In the genomic region with DNA sequence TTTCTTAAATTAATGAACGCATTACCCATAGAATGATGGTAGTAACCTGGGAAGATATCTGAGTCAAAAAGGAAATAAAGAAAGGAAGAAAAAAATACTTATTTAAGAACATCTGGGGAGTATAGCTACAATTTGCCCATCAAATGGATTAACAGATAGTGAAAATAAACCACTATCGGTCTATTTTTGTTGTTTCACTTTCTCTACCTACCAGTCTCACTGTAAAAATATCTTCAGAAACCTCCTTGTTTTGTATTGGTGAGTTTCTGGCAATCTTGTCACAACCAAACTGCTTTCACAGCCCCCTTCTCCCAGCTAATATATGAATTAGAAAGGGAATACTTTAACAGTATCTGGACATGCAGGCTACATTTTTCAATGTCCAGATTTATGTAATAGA, we compare ENCODE assay signal across 24 cellular contexts.
DNase-seq lines count a peak whose midpoint lies in the region; ATAC-seq and TF ChIP-seq lines count a peak whose summit lies in the region.
"Had no signal": no experiment of that assay in that cellular context is flagged by ENCODE, and none has a peak within 500 bp of the region (broad histone marks: within the 10 kb centered on the region; RNA-seq: fewer than 3 reads in every experiment).

No MANE protein-coding gene starts in this region.

- H4K20me1 ChIP-seq in PC-9 (ENCODE audit: insufficient read depth): no peaks in the 10 kb centered on the region
- H4K20me1 ChIP-seq: BLaER1 treated with 17β-estradiol and CSF1 and Interleukin-3, amounts not matched to agents 10 nM and 100 nM had no signal

- H3K9me3 Mint-ChIP-seq in stimulated activated effector memory CD8-positive, alpha-beta T cell treated with anti-CD3 and anti-CD28 coated beads, Interleukin-12 subunit alpha, Interleukin-12 subunit beta, amount 100 ng/mL, for 72 hours: peaks cover 18% of the 10 kb centered on the region

- no TSS peak for BruUV-seq in PC-9 (replicated peaks; lab: Mats Ljungman, UMichigan)

- H3K27ac Mint-ChIP-seq in stimulated activated effector memory CD8-positive, alpha-beta T cell treated with anti-CD3 and anti-CD28 coated beads, Interleukin-12 subunit alpha, Interleukin-12 subunit beta, amount 100 ng/mL, for 72 hours: no peak overlapping the region
- H3K27ac Mint-ChIP-seq: CD14-positive monocyte; CD4-positive, alpha-beta T cell; CD8-positive, alpha-beta memory T cell; HFFc6 had no signal

- ATAC-seq in GM18858 (IDR thresholded peaks at IDR 0.05; ENCODE audit: unreplicated experiment): peak; percentile 66
- peak; percentile 75 for ATAC-seq in GM21390 (IDR thresholded peaks at IDR 0.05; ENCODE audit: unreplicated experiment)
- ATAC-seq in HG03575 (IDR thresholded peaks at IDR 0.05; ENCODE audit: extremely low read depth, insufficient number of reproducible peaks, low FRiP score, unreplicated experiment): peak; percentile 41
- ATAC-seq in stimulated activated effector memory CD8-positive, alpha-beta T cell treated with anti-CD3 and anti-CD28 coated beads, Interleukin-12 subunit alpha, Interleukin-12 subunit beta, amount 100 ng/mL, for 72 hours: no peak
- ATAC-seq: A549, GM12878 had no signal

- H3K4me1 ChIP-seq in sigmoid colon: no peaks in the 10 kb centered on the region
- no peaks in the 10 kb centered on the region for H3K4me1 ChIP-seq in PC-9 (replicated peaks; ENCODE audit: insufficient read depth)
- H3K4me1 ChIP-seq: A549; BE2C; BLaER1 treated with 17β-estradiol and CSF1 and Interleukin-3, amounts not matched to agents 10 nM and 100 nM had no signal

- TF ChIP-seq EP300 in sigmoid colon (IDR thresholded peaks at IDR 0.05): no peak

- H3K36me3 ChIP-seq in sigmoid colon (no peaks in the 10 kb centered on the region), PC-9 (ENCODE audit: low read depth) (no peaks in the 10 kb centered on the region)
- H3K36me3 ChIP-seq: BE2C; BLaER1 treated with 17β-estradiol and CSF1 and Interleukin-3, amounts not matched to agents 10 nM and 100 nM; HAP-1 had no signal

- no peaks in the 10 kb centered on the region for H3K4me1 Mint-ChIP-seq in stimulated activated effector memory CD8-positive, alpha-beta T cell treated with anti-CD3 and anti-CD28 coated beads, Interleukin-12 subunit alpha, Interleukin-12 subunit beta, amount 100 ng/mL, for 72 hours
- H3K4me1 Mint-ChIP-seq: CD14-positive monocyte; CD8-positive, alpha-beta memory T cell had no signal

- no peak for TF ChIP-seq CTCF in sigmoid colon (IDR thresholded peaks at IDR 0.05)
- no peak for TF ChIP-seq CTCF in PC-9 (conservative IDR thresholded peaks at IDR 0.05)

- CTCF ChIA-PET in PC-9 (lab: Charles Lee): no interaction called here

- H3K4me3 ChIP-seq in sigmoid colon (no peak overlapping the region), PC-9 (no peak overlapping the region)
- H3K4me3 ChIP-seq: A549; BLaER1 treated with 17β-estradiol and CSF1 and Interleukin-3, amounts not matched to agents 10 nM and 100 nM; GM12878; HAP-1 had no signal

- no peak overlapping the region for H2AFZ ChIP-seq in PC-9

- no peaks in the 10 kb centered on the region for H3F3A ChIP-seq in PC-9 (ENCODE audit: insufficient read depth, low read depth)

- TF ChIP-seq POLR2A in sigmoid colon (IDR thresholded peaks at IDR 0.05): no peak

- H3K9me3 ChIP-seq in sigmoid colon (peaks cover 0 to 6% (median 2%) of the 10 kb centered on the region in 4 donors), PC-9 (ENCODE audit: insufficient read depth, low read depth) (no peaks in the 10 kb centered on the region)
- H3K9me3 ChIP-seq: A549, BE2C had no signal

- H3K9me2 ChIP-seq in PC-9 (ENCODE audit: insufficient read depth): no peaks in the 10 kb centered on the region

- no peak for DNase-seq in sigmoid colon
- no peak for DNase-seq in PC-9
- DNase-seq in stimulated activated effector memory CD8-positive, alpha-beta T cell treated with anti-CD3 and anti-CD28 coated beads, Interleukin-12 subunit alpha, Interleukin-12 subunit beta, amount 100 ng/mL, for 72 hours (ENCODE audit: low spot score in 2 of 2): no peak
- no peak for DNase-seq in SW480 (ENCODE audit: low spot score)
- DNase-seq: 8988T; ACHN; AML-193; BE2C; CD4-positive, alpha-beta T cell; CD8-positive, alpha-beta memory T cell; DMS 273 treated with DMSO at 0.1 percent for 48 hours; DMS79; EL; GDM1; GOT3; HFFc6 had no signal

- no peaks in the 10 kb centered on the region for H3K27me3 ChIP-seq in sigmoid colon
- no peaks in the 10 kb centered on the region for H3K27me3 ChIP-seq in PC-9 (ENCODE audit: insufficient read depth, low read depth)
- H3K27me3 ChIP-seq: BE2C; BLaER1 treated with 17β-estradiol and CSF1 and Interleukin-3, amounts not matched to agents 10 nM and 100 nM had no signal

- no peaks in the 10 kb centered on the region for H3K79me2 ChIP-seq in PC-9 (ENCODE audit: low read depth)

- intact Hi-C loops in sigmoid colon (cut with DNase I): no loop called here
- intact Hi-C loops in PC-9 (cut with micrococcal nuclease; ENCODE audit: unreplicated experiment): no loop called here

- H3K36me3 Mint-ChIP-seq in stimulated activated effector memory CD8-positive, alpha-beta T cell treated with anti-CD3 and anti-CD28 coated beads, Interleukin-12 subunit alpha, Interleukin-12 subunit beta, amount 100 ng/mL, for 72 hours: no peaks in the 10 kb centered on the region
- H3K36me3 Mint-ChIP-seq: CD14-positive monocyte; CD8-positive, alpha-beta memory T cell had no signal

- no peak overlapping the region for H3K4me2 ChIP-seq in PC-9
- H3K4me2 ChIP-seq: A549; BLaER1 treated with 17β-estradiol and CSF1 and Interleukin-3, amounts not matched to agents 10 nM and 100 nM had no signal

- POLR2A ChIA-PET in PC-9 (lab: Charles Lee; ENCODE audit: unreplicated experiment): no interaction called here

- H3K4me3 Mint-ChIP-seq in stimulated activated effector memory CD8-positive, alpha-beta T cell treated with anti-CD3 and anti-CD28 coated beads, Interleukin-12 subunit alpha, Interleukin-12 subunit beta, amount 100 ng/mL, for 72 hours: no peak overlapping the region
- H3K4me3 Mint-ChIP-seq: CD14-positive monocyte; CD4-positive, alpha-beta T cell; CD8-positive, alpha-beta memory T cell; HFFc6 had no signal

- 92 to 98% methylated on average over 2 of the region's 2 CpGs for WGBS in sigmoid colon, 2 donors

- H3K27ac ChIP-seq in sigmoid colon (no peak overlapping the region), PC-9 (no peak overlapping the region)
- H3K27ac ChIP-seq: A549; BLaER1 treated with 17β-estradiol and CSF1 and Interleukin-3, amounts not matched to agents 10 nM and 100 nM had no signal
